ENCODE assay signal across 1 cellular context in the genomic region with DNA sequence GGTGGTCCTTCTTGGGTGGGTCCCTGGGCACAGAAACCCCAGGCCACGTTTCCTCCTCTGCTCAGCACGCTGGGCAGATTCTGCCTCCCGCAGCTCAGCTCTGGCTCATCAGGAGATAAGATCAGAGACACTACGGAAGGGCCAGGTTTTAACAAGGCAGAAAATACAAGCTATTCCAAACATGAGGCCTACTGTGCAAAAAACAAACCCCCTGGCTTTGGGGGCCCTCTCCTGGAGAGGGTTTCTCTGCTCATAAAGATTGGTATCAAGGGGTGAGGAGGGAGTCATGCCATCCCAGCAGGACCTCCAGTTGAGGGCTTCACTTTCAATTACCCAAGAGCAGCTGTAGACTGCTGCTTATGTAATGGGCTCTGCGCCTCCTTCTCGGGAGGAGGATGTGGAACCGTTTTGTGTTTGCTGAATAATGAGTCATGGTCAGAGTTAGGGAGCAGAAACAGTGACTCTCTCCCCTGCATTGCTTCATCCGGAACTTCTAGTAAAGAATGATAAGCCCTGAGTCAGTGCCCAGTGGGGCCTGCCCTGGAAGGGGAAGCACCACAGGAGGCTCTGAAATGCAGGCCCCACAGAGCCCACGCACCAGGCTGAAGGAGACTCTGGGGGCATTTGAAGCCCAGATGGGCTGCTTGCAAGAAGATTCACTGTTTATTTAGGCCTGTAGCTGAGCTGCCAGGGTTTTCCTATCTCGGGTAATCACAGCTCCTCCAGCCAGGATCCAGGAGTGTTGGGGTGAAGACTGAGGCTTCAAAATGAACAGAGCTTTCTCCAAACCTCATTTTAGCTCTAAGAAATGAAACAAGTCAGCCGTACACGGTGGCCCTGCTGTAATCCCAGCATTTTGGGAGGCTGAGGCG.
TF ChIP-seq lines count a peak whose summit lies in the region.

No MANE protein-coding gene starts in this region.

TF ChIP-seq in HepG2, 621 proteins besides CTCF, POLR2A, EP300 and RAD21 (continued from another document and continues in another):
- TF ChIP-seq ATF6 (CRISPR knock-in tag; conservative IDR thresholded peaks at IDR 0.05): no peak
- no peak for TF ChIP-seq ZNF567 (CRISPR knock-in tag; IDR thresholded peaks at IDR 0.05; ENCODE audit: borderline replicate concordance)
- no peak for TF ChIP-seq ZNF883 (CRISPR knock-in tag; IDR thresholded peaks at IDR 0.05; ENCODE audit: not compliant biosample characterization)
- TF ChIP-seq, protein P1, sequence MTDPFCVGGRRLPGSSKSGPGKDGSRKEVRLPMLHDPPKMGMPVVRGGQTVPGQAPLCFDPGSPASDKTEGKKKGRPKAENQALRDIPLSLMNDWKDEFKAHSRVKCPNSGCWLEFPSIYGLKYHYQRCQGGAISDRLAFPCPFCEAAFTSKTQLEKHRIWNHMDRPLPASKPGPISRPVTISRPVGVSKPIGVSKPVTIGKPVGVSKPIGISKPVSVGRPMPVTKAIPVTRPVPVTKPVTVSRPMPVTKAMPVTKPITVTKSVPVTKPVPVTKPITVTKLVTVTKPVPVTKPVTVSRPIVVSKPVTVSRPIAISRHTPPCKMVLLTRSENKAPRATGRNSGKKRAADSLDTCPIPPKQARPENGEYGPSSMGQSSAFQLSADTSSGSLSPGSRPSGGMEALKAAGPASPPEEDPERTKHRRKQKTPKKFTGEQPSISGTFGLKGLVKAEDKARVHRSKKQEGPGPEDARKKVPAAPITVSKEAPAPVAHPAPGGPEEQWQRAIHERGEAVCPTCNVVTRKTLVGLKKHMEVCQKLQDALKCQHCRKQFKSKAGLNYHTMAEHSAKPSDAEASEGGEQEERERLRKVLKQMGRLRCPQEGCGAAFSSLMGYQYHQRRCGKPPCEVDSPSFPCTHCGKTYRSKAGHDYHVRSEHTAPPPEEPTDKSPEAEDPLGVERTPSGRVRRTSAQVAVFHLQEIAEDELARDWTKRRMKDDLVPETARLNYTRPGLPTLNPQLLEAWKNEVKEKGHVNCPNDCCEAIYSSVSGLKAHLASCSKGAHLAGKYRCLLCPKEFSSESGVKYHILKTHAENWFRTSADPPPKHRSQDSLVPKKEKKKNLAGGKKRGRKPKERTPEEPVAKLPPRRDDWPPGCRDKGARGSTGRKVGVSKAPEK (CRISPR knock-in tag; IDR thresholded peaks at IDR 0.05; ENCODE audit: borderline replicate concordance): peak; percentile 47; the same call in 1 of the 2 replicates
- TF ChIP-seq ZNF205 (CRISPR knock-in tag; IDR thresholded peaks at IDR 0.05): peak; percentile 86
- no peak for TF ChIP-seq FIP1L1 (IDR thresholded peaks at IDR 0.05; ENCODE audit: borderline replicate concordance, insufficient read depth, low read depth, low read length)
- no peak for TF ChIP-seq ISX (CRISPR knock-in tag; conservative IDR thresholded peaks at IDR 0.05)
- TF ChIP-seq, protein P2, sequence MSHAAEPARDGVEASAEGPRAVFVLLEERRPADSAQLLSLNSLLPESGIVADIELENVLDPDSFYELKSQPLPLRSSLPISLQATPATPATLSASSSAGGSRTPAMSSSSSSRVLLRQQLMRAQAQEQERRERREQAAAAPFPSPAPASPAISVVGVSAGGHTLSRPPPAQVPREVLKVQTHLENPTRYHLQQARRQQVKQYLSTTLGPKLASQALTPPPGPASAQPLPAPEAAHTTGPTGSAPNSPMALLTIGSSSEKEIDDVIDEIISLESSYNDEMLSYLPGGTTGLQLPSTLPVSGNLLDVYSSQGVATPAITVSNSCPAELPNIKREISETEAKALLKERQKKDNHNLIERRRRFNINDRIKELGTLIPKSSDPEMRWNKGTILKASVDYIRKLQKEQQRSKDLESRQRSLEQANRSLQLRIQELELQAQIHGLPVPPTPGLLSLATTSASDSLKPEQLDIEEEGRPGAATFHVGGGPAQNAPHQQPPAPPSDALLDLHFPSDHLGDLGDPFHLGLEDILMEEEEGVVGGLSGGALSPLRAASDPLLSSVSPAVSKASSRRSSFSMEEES (CRISPR knock-in tag; IDR thresholded peaks at IDR 0.05): peak; percentile 67; the same call in 1 of the 2 replicates
- TF ChIP-seq, protein P3, sequence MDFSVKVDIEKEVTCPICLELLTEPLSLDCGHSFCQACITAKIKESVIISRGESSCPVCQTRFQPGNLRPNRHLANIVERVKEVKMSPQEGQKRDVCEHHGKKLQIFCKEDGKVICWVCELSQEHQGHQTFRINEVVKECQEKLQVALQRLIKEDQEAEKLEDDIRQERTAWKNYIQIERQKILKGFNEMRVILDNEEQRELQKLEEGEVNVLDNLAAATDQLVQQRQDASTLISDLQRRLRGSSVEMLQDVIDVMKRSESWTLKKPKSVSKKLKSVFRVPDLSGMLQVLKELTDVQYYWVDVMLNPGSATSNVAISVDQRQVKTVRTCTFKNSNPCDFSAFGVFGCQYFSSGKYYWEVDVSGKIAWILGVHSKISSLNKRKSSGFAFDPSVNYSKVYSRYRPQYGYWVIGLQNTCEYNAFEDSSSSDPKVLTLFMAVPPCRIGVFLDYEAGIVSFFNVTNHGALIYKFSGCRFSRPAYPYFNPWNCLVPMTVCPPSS (IDR thresholded peaks at IDR 0.05): no peak
- peak; percentile 65; the same call in 1 of the 2 replicates for TF ChIP-seq ZNF710 (CRISPR knock-in tag; IDR thresholded peaks at IDR 0.05; ENCODE audit: borderline replicate concordance)
- TF ChIP-seq EHMT2 (IDR thresholded peaks at IDR 0.05; ENCODE audit: borderline replicate concordance, low read depth, low read length): no peak; the same call in 1 of the 2 replicates
- no peak for TF ChIP-seq PLRG1 (conservative IDR thresholded peaks at IDR 0.05)
- TF ChIP-seq MEIS1 (CRISPR knock-in tag; IDR thresholded peaks at IDR 0.05; ENCODE audit: borderline replicate concordance): no peak
- TF ChIP-seq ZNF160 (CRISPR knock-in tag; IDR thresholded peaks at IDR 0.05): no peak
- TF ChIP-seq FOXJ3 (CRISPR knock-in tag; IDR thresholded peaks at IDR 0.05; ENCODE audit: borderline replicate concordance): peak; percentile 60; the same call in 1 of the 2 replicates
- 0 out of 2 replicates have a peak, but pooled peaks have one; percentile 56 for TF ChIP-seq HOXD1 (CRISPR knock-in tag; IDR thresholded peaks at IDR 0.05)
- no peak for TF ChIP-seq ZNF34 (CRISPR knock-in tag; IDR thresholded peaks at IDR 0.05; ENCODE audit: borderline replicate concordance)
- peak; percentile 21 for TF ChIP-seq MAFF (IDR thresholded peaks at IDR 0.05; ENCODE audit: low read depth, low read length)
- TF ChIP-seq SP2 (CRISPR knock-in tag; IDR thresholded peaks at IDR 0.05): no peak
- TF ChIP-seq, protein P4, sequence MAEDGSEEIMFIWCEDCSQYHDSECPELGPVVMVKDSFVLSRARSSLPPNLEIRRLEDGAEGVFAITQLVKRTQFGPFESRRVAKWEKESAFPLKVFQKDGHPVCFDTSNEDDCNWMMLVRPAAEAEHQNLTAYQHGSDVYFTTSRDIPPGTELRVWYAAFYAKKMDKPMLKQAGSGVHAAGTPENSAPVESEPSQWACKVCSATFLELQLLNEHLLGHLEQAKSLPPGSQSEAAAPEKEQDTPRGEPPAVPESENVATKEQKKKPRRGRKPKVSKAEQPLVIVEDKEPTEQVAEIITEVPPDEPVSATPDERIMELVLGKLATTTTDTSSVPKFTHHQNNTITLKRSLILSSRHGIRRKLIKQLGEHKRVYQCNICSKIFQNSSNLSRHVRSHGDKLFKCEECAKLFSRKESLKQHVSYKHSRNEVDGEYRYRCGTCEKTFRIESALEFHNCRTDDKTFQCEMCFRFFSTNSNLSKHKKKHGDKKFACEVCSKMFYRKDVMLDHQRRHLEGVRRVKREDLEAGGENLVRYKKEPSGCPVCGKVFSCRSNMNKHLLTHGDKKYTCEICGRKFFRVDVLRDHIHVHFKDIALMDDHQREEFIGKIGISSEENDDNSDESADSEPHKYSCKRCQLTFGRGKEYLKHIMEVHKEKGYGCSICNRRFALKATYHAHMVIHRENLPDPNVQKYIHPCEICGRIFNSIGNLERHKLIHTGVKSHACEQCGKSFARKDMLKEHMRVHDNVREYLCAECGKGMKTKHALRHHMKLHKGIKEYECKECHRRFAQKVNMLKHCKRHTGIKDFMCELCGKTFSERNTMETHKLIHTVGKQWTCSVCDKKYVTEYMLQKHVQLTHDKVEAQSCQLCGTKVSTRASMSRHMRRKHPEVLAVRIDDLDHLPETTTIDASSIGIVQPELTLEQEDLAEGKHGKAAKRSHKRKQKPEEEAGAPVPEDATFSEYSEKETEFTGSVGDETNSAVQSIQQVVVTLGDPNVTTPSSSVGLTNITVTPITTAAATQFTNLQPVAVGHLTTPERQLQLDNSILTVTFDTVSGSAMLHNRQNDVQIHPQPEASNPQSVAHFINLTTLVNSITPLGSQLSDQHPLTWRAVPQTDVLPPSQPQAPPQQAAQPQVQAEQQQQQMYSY (CRISPR knock-in tag; IDR thresholded peaks at IDR 0.05): no peak
- peak; percentile 76; the same call in 1 of the 2 replicates for TF ChIP-seq ZNF580 (CRISPR knock-in tag; IDR thresholded peaks at IDR 0.05; ENCODE audit: borderline replicate concordance, low read depth)
- no peak for TF ChIP-seq MED8 (CRISPR knock-in tag; IDR thresholded peaks at IDR 0.05; ENCODE audit: insufficient replicate concordance)
- TF ChIP-seq ZNF549 (CRISPR knock-in tag; IDR thresholded peaks at IDR 0.05): no peak
- peak; percentile 95 for TF ChIP-seq ELF3 (CRISPR knock-in tag; IDR thresholded peaks at IDR 0.05)
- TF ChIP-seq, protein P5, sequence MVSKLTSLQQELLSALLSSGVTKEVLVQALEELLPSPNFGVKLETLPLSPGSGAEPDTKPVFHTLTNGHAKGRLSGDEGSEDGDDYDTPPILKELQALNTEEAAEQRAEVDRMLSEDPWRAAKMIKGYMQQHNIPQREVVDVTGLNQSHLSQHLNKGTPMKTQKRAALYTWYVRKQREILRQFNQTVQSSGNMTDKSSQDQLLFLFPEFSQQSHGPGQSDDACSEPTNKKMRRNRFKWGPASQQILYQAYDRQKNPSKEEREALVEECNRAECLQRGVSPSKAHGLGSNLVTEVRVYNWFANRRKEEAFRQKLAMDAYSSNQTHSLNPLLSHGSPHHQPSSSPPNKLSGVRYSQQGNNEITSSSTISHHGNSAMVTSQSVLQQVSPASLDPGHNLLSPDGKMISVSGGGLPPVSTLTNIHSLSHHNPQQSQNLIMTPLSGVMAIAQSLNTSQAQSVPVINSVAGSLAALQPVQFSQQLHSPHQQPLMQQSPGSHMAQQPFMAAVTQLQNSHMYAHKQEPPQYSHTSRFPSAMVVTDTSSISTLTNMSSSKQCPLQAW (CRISPR knock-in tag; IDR thresholded peaks at IDR 0.05): peak; percentile 75; the same call in 1 of the 2 replicates
- peak; percentile 89 for TF ChIP-seq RXRB (CRISPR knock-in tag; IDR thresholded peaks at IDR 0.05; ENCODE audit: borderline replicate concordance)
- no peak for TF ChIP-seq GABPA (IDR thresholded peaks at IDR 0.05; ENCODE audit: low read depth, low read length)
- peak; percentile 66 for TF ChIP-seq GABPA (CRISPR knock-in tag; IDR thresholded peaks at IDR 0.05; ENCODE audit: low read depth)
- no peak for TF ChIP-seq ZBTB38 (CRISPR knock-in tag; IDR thresholded peaks at IDR 0.05)
- TF ChIP-seq KLF16 (CRISPR knock-in tag; IDR thresholded peaks at IDR 0.05): peak in 1 of 2 experiments; percentile 71; a peak in 1 of 4 replicates
- TF ChIP-seq, protein P6, sequence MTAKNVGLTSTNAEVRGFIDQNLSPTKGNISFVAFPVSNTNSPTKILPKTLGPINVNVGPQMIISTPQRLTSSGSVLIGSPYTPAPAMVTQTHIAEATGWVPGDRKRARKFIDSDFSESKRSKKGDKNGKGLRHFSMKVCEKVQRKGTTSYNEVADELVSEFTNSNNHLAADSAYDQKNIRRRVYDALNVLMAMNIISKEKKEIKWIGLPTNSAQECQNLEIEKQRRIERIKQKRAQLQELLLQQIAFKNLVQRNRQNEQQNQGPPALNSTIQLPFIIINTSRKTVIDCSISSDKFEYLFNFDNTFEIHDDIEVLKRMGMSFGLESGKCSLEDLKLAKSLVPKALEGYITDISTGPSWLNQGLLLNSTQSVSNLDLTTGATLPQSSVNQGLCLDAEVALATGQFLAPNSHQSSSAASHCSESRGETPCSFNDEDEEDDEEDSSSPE (CRISPR knock-in tag; IDR thresholded peaks at IDR 0.05): no peak
- TF ChIP-seq U2AF2 (IDR thresholded peaks at IDR 0.05; ENCODE audit: low read depth, low read length): no peak
- no peak for TF ChIP-seq TOPORS (CRISPR knock-in tag; IDR thresholded peaks at IDR 0.05)
- TF ChIP-seq, protein P7, sequence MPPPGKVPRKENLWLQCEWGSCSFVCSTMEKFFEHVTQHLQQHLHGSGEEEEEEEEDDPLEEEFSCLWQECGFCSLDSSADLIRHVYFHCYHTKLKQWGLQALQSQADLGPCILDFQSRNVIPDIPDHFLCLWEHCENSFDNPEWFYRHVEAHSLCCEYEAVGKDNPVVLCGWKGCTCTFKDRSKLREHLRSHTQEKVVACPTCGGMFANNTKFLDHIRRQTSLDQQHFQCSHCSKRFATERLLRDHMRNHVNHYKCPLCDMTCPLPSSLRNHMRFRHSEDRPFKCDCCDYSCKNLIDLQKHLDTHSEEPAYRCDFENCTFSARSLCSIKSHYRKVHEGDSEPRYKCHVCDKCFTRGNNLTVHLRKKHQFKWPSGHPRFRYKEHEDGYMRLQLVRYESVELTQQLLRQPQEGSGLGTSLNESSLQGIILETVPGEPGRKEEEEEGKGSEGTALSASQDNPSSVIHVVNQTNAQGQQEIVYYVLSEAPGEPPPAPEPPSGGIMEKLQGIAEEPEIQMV (CRISPR knock-in tag; IDR thresholded peaks at IDR 0.05; ENCODE audit: low read depth): 0 out of 2 replicates have a peak, but pooled peaks have one; percentile 44
- no peak for TF ChIP-seq FOXA1 (IDR thresholded peaks at IDR 0.05)
- peak; percentile 83 for TF ChIP-seq FOXA1 (CRISPR knock-in tag; IDR thresholded peaks at IDR 0.05)
